In genomic region chr21:39003982-39004775, GRCh38 we compare ENCODE assay signal across 8 cellular contexts.
DNase-seq lines count a peak whose midpoint lies in the region; ATAC-seq lines count a peak whose summit lies in the region.

No MANE protein-coding gene starts in this region.

- peak overlapping the region in 6 of 10 donors; percentile 32 to 71 (median 60) for H3K4me3 Mint-ChIP-seq in naive thymus-derived CD8-positive, alpha-beta T cell

- H3K27ac Mint-ChIP-seq in naive thymus-derived CD8-positive, alpha-beta T cell: peak overlapping the region in 6 of 10 donors; percentile 60 to 87 (median 80)

- peak; percentile 48 for DNase-seq in NCI-H1092 treated with DMSO at 0.1 percent for 48 hours (lab: John Stamatoyannopoulos, UW)
- peak; percentile 91 for DNase-seq in dermis blood vessel endothelial cell
- DNase-seq in naive thymus-derived CD8-positive, alpha-beta T cell: no peak
- no peak for DNase-seq in stimulated activated CD4-positive, alpha-beta T cell treated with anti-CD3 and anti-CD28 coated beads, Interleukin-2, amount 100 ng/mL, for 24 hours
- DNase-seq in NCI-H1436 treated with DMSO at 0.1 percent for 48 hours (lab: John Stamatoyannopoulos, UW): no peak
- DNase-seq in SK-N-DZ (ENCODE audit: low spot score): no peak

- POLR2A ChIA-PET in naive thymus-derived CD8-positive, alpha-beta T cell (lab: Charles Lee): interaction anchor here (0.6 kb wide), 1 partner anchor 294 kb away, joined by 3 read pairs; no protein-coding TSS in a partner anchor

- no peaks in the 10 kb centered on the region for H3K36me3 Mint-ChIP-seq in naive thymus-derived CD8-positive, alpha-beta T cell

- H4K20me1 ChIP-seq in BLaER1: no peaks in the 10 kb centered on the region

- H3K9me3 ChIP-seq in BLaER1: peaks cover 12% of the 10 kb centered on the region; the same call in 1 of the 2 replicates

- peak; percentile 6 to 14 for ATAC-seq in naive thymus-derived CD8-positive, alpha-beta T cell
- no peak for ATAC-seq in HG03196 (IDR thresholded peaks at IDR 0.05; ENCODE audit: unreplicated experiment)

- H3K27me3 ChIP-seq in BLaER1: no peaks in the 10 kb centered on the region

- peaks cover 0 to 9% (median 4%) of the 10 kb centered on the region in 5 donors for H3K27me3 Mint-ChIP-seq in naive thymus-derived CD8-positive, alpha-beta T cell

- H3K27ac ChIP-seq in BLaER1: peak overlapping the region; percentile 77

- peaks cover 5 to 40% (median 12%) of the 10 kb centered on the region in 4 donors for H3K4me1 Mint-ChIP-seq in naive thymus-derived CD8-positive, alpha-beta T cell

- H3K36me3 ChIP-seq in BLaER1: no peaks in the 10 kb centered on the region

- peaks cover 98% of the 10 kb centered on the region for H3K4me1 ChIP-seq in BLaER1

- H3K9ac ChIP-seq in BLaER1: peak overlapping the region; percentile 31; the same call in 1 of the 2 replicates

- peak overlapping the region; percentile 81 for H3K4me2 ChIP-seq in BLaER1

- H3K4me3 ChIP-seq in BLaER1: 0 out of 2 replicates have a peak overlapping the region, but pooled peaks have one; percentile 31

- H3K9me3 Mint-ChIP-seq in naive thymus-derived CD8-positive, alpha-beta T cell: no peaks in the 10 kb centered on the region

Comparison
In these comparisons a context has a peak if more than half of its experiments do, and no peak if none do; other contexts are left out.
1. DNase-seq: peak in NCI-H1092 treated with DMSO at 0.1 percent for 48 hours (single experiment) and dermis blood vessel endothelial cell (single experiment); none in naive thymus-derived CD8-positive, alpha-beta T cell (0 of 10), stimulated activated CD4-positive, alpha-beta T cell treated with anti-CD3 and anti-CD28 coated beads, Interleukin-2, amount 100 ng/mL, for 24 hours (0 of 2), NCI-H1436 treated with DMSO at 0.1 percent for 48 hours (single experiment) and SK-N-DZ (single experiment).